11 cellular contexts compared by ENCODE assay signal in the genomic region with DNA sequence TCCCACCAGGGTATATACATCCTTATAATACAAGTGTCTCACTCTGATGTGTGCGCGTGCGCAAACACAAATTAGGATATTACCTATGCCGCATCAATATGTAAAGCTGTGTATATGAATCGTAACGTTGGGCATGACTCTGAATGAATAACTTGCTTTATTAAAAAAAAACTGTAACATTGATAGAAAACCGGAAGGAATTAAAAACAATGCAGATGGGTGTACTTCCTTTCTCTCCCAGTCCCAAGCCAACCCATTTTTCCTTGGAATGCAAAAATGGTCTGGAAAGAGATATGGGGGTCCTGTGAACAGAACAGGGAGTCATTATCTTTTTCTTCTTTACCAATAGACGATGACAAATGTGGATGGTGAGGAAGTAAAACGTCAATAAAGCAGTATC. TPM values are rescaled to one million over a fixed set of nuclear protein-coding genes. Genes with fewer than 3 reads are reported as not detected.
DNase-seq lines count a peak whose midpoint lies in the region; ATAC-seq and TF ChIP-seq lines count a peak whose summit lies in the region.
"Had no signal": no experiment of that assay in that cellular context is flagged by ENCODE, and none has a peak within 500 bp of the region (broad histone marks: within the 10 kb centered on the region; RNA-seq: fewer than 3 reads in every experiment).

No MANE protein-coding gene starts in this region.

- TF ChIP-seq EP300 in suprapubic skin (IDR thresholded peaks at IDR 0.05) = no peak

- TF ChIP-seq POLR2A in suprapubic skin (IDR thresholded peaks at IDR 0.05) = no peak

- H3K27me3 Mint-ChIP-seq in activated naive CD4-positive, alpha-beta T cell treated with anti-CD3 and anti-CD28 coated beads, Interleukin-2, amount 10 ng/mL, durations not matched to agents 7 days and 5 days = peaks cover 81% of the 10 kb centered on the region

- intact Hi-C loops in ascending aorta (cut with DNase I) = no loop called here
- intact Hi-C loops in lower lobe of right lung (cut with DNase I) = no loop called here

- H3K4me1 ChIP-seq in ascending aorta = peaks cover 0 to 10% of the 10 kb centered on the region in 2 donors
- H3K4me1 ChIP-seq in lower lobe of right lung = peaks cover 17% of the 10 kb centered on the region
- peaks cover 20% of the 10 kb centered on the region for H3K4me1 ChIP-seq in suprapubic skin
- H3K4me1 ChIP-seq: uterus had no signal

- no peak for DNase-seq in activated naive CD4-positive, alpha-beta T cell treated with anti-CD3 and anti-CD28 coated beads, Interleukin-2, amount 10 ng/mL, durations not matched to agents 7 days and 5 days
- DNase-seq in activated naive CD4-positive, alpha-beta T cell treated with Interleukin-2 at 50 U/mL for 16 hours = no peak
- DNase-seq in ascending aorta (ENCODE audit: low spot score in 2 of 2) (no peak), lower lobe of right lung (no peak), suprapubic skin (ENCODE audit: low spot score in 2 of 2) (no peak), cortex of kidney (lab: John Stamatoyannopoulos, UW) (no peak), NCI-H82 treated with DMSO at 0.1 percent for 48 hours (lab: John Stamatoyannopoulos, UW; ENCODE audit: unreplicated experiment) (no peak)
- DNase-seq: Kasumi-1, NCI-H2171, uterus had no signal

- no peak overlapping the region for H3K27ac Mint-ChIP-seq in activated naive CD4-positive, alpha-beta T cell treated with anti-CD3 and anti-CD28 coated beads, Interleukin-2, amount 10 ng/mL, durations not matched to agents 7 days and 5 days

- WGBS in suprapubic skin = 65% methylated on average over 9 of the region's 9 CpGs

- H3K4me3 Mint-ChIP-seq in activated naive CD4-positive, alpha-beta T cell treated with anti-CD3 and anti-CD28 coated beads, Interleukin-2, amount 10 ng/mL, durations not matched to agents 7 days and 5 days = peak overlapping the region; percentile 50

- H3K36me3 ChIP-seq in ascending aorta (no peaks in the 10 kb centered on the region), lower lobe of right lung (no peaks in the 10 kb centered on the region), suprapubic skin (no peaks in the 10 kb centered on the region)
- H3K36me3 ChIP-seq: uterus had no signal

- H3K4me1 Mint-ChIP-seq in activated naive CD4-positive, alpha-beta T cell treated with anti-CD3 and anti-CD28 coated beads, Interleukin-2, amount 10 ng/mL, durations not matched to agents 7 days and 5 days = peaks cover 13% of the 10 kb centered on the region

- H3K27me3 ChIP-seq in ascending aorta (peaks cover 4% of the 10 kb centered on the region), lower lobe of right lung (ENCODE audit: low read depth) (peaks cover 51% of the 10 kb centered on the region), suprapubic skin (peaks cover 67% of the 10 kb centered on the region)

- H3K9me3 Mint-ChIP-seq in activated naive CD4-positive, alpha-beta T cell treated with anti-CD3 and anti-CD28 coated beads, Interleukin-2, amount 10 ng/mL, durations not matched to agents 7 days and 5 days = peaks cover 2% of the 10 kb centered on the region

- H3K4me3 ChIP-seq in ascending aorta = peak overlapping the region; percentile 18 to 60
- peak overlapping the region; percentile 50 for H3K4me3 ChIP-seq in lower lobe of right lung
- peak overlapping the region; percentile 55 for H3K4me3 ChIP-seq in suprapubic skin
- H3K4me3 ChIP-seq: uterus had no signal

- H3K36me3 Mint-ChIP-seq in activated naive CD4-positive, alpha-beta T cell treated with anti-CD3 and anti-CD28 coated beads, Interleukin-2, amount 10 ng/mL, durations not matched to agents 7 days and 5 days = no peaks in the 10 kb centered on the region

- TF ChIP-seq CTCF in ascending aorta (IDR thresholded peaks at IDR 0.05) (no peak), lower lobe of right lung (IDR thresholded peaks at IDR 0.05) (no peak), suprapubic skin (IDR thresholded peaks at IDR 0.05) (no peak)

- ATAC-seq in lower lobe of right lung = no peak
- no peak for ATAC-seq in esophagus mucosa

- H3K27ac ChIP-seq in ascending aorta = no peak overlapping the region
- peak overlapping the region; percentile 60 for H3K27ac ChIP-seq in lower lobe of right lung
- H3K27ac ChIP-seq in suprapubic skin = no peak overlapping the region

- no peaks in the 10 kb centered on the region for H3K9me3 ChIP-seq in ascending aorta
- H3K9me3 ChIP-seq in lower lobe of right lung = peaks cover 2% of the 10 kb centered on the region
- H3K9me3 ChIP-seq in suprapubic skin = no peaks in the 10 kb centered on the region
- H3K9me3 ChIP-seq: uterus had no signal

- CTCF ChIA-PET in activated naive CD4-positive, alpha-beta T cell treated with anti-CD3 and anti-CD28 coated beads, Interleukin-2, amount 10 ng/mL, durations not matched to agents 7 days and 5 days (lab: Charles Lee) = interaction anchor here (1.1 to 1.2 kb wide), 2 partner anchors 8 to 75 kb away, joined by 3 to 6 read pairs; no protein-coding TSS in a partner anchor

RNA-seq across cellular contexts. Expression of a gene that starts 1.7 kb away (rescaled TPM):
- total RNA-seq in ascending aorta (100 TPM), lower lobe of right lung (2.6 TPM), suprapubic skin (1 to 10 TPM in 3 of 4 donors, under 1 TPM in 1; 0.64 to 5.7 (median 3.3) TPM), esophagus mucosa (0.24 TPM)

Comparison
In these comparisons a context has a peak if more than half of its experiments do, and no peak if none do; other contexts are left out.
1. RNA of a gene that starts 1.7 kb away (total RNA-seq): 100 TPM in ascending aorta (single experiment); 0.64 to 5.7 TPM in suprapubic skin, 2.6 TPM in lower lobe of right lung (single experiment) and 0.24 TPM in esophagus mucosa (single experiment); every median in the first group is over 10 times any median in the second.
2. Peak in every context shown above with its lines, with median percentiles within 50 percentile points of each other: H3K4me3 ChIP-seq.